Comparison of ENCODE assay signal across 19 cellular contexts in the genomic region with DNA sequence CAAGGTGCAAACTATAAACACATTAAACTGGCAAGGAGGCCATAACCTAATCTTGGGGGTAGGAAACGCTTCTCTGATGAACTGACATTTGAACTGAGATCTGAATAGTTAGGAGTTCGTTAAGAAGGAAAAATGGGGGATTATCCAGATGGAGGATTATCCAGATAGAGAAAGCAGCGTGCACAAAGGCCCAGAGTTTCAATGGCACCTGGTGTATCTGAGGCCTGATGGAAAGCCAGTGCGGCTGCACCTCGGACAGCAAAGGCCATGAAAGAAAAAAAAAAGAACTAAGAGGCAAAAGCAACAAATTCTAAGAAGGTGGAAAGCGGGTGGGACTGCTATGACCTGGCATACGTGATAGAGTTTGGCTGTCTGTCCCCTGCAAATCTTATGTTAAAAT. TPM values are rescaled to one million over a fixed set of nuclear protein-coding genes. Genes with fewer than 3 reads are reported as not detected.
DNase-seq lines count a peak whose midpoint lies in the region; ATAC-seq and TF ChIP-seq lines count a peak whose summit lies in the region.
"Had no signal": no experiment of that assay in that cellular context is flagged by ENCODE, and none has a peak within 500 bp of the region (broad histone marks: within the 10 kb centered on the region; RNA-seq: fewer than 3 reads in every experiment).

No MANE protein-coding gene starts in this region.

- peaks cover 12% of the 10 kb centered on the region for H3K36me3 Mint-ChIP-seq in activated CD4-positive, alpha-beta T cell treated with anti-CD3 and anti-CD28 coated beads for 36 hours (ENCODE audit: low read depth)
- H3K36me3 Mint-ChIP-seq in brain (peaks cover 39% of the 10 kb centered on the region), neural crest cell (ENCODE audit: low read depth) (peaks cover 10% of the 10 kb centered on the region)

- peak overlapping the region; percentile 1 for H3K27ac Mint-ChIP-seq in activated CD4-positive, alpha-beta T cell treated with anti-CD3 and anti-CD28 coated beads for 36 hours
- H3K27ac Mint-ChIP-seq in brain (peak overlapping the region in 3 of 5 experiments; percentile 38 to 62 (median 39)), neural crest cell (ENCODE audit: unreplicated experiment) (peak overlapping the region; percentile 10)
- H3K27ac Mint-ChIP-seq: B cell had no signal

- no peak for DNase-seq in activated CD4-positive, alpha-beta T cell treated with anti-CD3 and anti-CD28 coated beads for 36 hours
- no peak for DNase-seq in activated CD4-positive, alpha-beta T cell treated with anti-CD3 and anti-CD28 coated beads for 4 hours
- no peak for DNase-seq in neural crest cell (ENCODE audit: low read depth, low spot score)
- DNase-seq in NCI-H1105 (lab: John Stamatoyannopoulos, UW), result no peak
- no peak for DNase-seq in NK-92 (lab: John Stamatoyannopoulos, UW; ENCODE audit: unreplicated experiment)
- no peak for DNase-seq in NCI-H446 (lab: John Stamatoyannopoulos, UW)
- DNase-seq: DMS53, EL, GOT3, KG1, NCI-H1417, NCI-H187, NCI-H2227 treated with DMSO at 0.1 percent for 48 hours, NCI-H526 treated with DMSO at 0.1 percent for 48 hours, Right ventricle myocardium superior had no signal

- no peak overlapping the region for H3K4me3 Mint-ChIP-seq in activated CD4-positive, alpha-beta T cell treated with anti-CD3 and anti-CD28 coated beads for 36 hours
- H3K4me3 Mint-ChIP-seq in brain, result no peak overlapping the region
- H3K4me3 Mint-ChIP-seq in neural crest cell, result no peak overlapping the region
- H3K4me3 Mint-ChIP-seq: B cell had no signal

- no peaks in the 10 kb centered on the region for H3K9me3 Mint-ChIP-seq in activated CD4-positive, alpha-beta T cell treated with anti-CD3 and anti-CD28 coated beads for 36 hours (ENCODE audit: low read depth)
- H3K9me3 Mint-ChIP-seq in brain, result no peaks in the 10 kb centered on the region
- H3K9me3 Mint-ChIP-seq in neural crest cell, result no peaks in the 10 kb centered on the region

- POLR2A ChIA-PET in activated CD4-positive, alpha-beta T cell treated with anti-CD3 and anti-CD28 coated beads for 36 hours (lab: Charles Lee), result no interaction called here

- CTCF ChIA-PET in activated CD4-positive, alpha-beta T cell treated with anti-CD3 and anti-CD28 coated beads for 36 hours (lab: Charles Lee), result interaction anchor here (0.6 kb wide), 1 partner anchor 321 kb away, joined by 3 read pairs; no protein-coding TSS in a partner anchor

- no peak for TF ChIP-seq CTCF in brain (conservative IDR thresholded peaks at IDR 0.05)
- no peak for TF ChIP-seq CTCF in neural crest cell (conservative IDR thresholded peaks at IDR 0.05)

- no peaks in the 10 kb centered on the region for H3K27me3 Mint-ChIP-seq in activated CD4-positive, alpha-beta T cell treated with anti-CD3 and anti-CD28 coated beads for 36 hours
- H3K27me3 Mint-ChIP-seq in brain (no peaks in the 10 kb centered on the region), neural crest cell (ENCODE audit: low read depth) (no peaks in the 10 kb centered on the region)
- H3K27me3 Mint-ChIP-seq: B cell had no signal

- no peak for ATAC-seq in activated CD4-positive, alpha-beta T cell treated with anti-CD3 and anti-CD28 coated beads for 36 hours
- ATAC-seq in HG02571 (IDR thresholded peaks at IDR 0.05; ENCODE audit: unreplicated experiment), result no peak
- ATAC-seq: GM12878 had no signal

- intact Hi-C loops in activated CD4-positive, alpha-beta T cell treated with anti-CD3 and anti-CD28 coated beads for 36 hours (cut with DNase I, micrococcal nuclease), result no loop called here

- H3K4me1 Mint-ChIP-seq in activated CD4-positive, alpha-beta T cell treated with anti-CD3 and anti-CD28 coated beads for 36 hours, result peaks cover 1% of the 10 kb centered on the region
- H3K4me1 Mint-ChIP-seq in brain (peaks cover 26% of the 10 kb centered on the region), neural crest cell (peaks cover 7% of the 10 kb centered on the region)
- H3K4me1 Mint-ChIP-seq: B cell had no signal

RNA-seq across cellular contexts. Expression of gene CTNNAL1, which starts 13.0 kb away (rescaled TPM):
- 10 to 100 TPM; 13.0 to 16.4 TPM for total RNA-seq in activated CD4-positive, alpha-beta T cell treated with anti-CD3 and anti-CD28 coated beads for 36 hours
- 24.0 TPM for polyA plus RNA-seq in brain (ENCODE audit: insufficient read depth, low read depth, low replicate concordance)
- 61.9 and 63.6 TPM in 2 replicates for total RNA-seq in neural crest cell
